8 cellular contexts compared by ENCODE assay signal in genomic region chr2:68709421-68709911, GRCh38. TPM values are rescaled to one million over a fixed set of nuclear protein-coding genes. Genes with fewer than 3 reads are reported as not detected.
DNase-seq lines count a peak whose midpoint lies in the region; ATAC-seq, FAIRE-seq and TF ChIP-seq lines count a peak whose summit lies in the region.

No MANE protein-coding gene starts in this region.

- H3K9me3 ChIP-seq in testis = no peaks in the 10 kb centered on the region

- H3K27me3 ChIP-seq in testis = no peaks in the 10 kb centered on the region

- no peak for TF ChIP-seq POLR2A in testis (IDR thresholded peaks at IDR 0.05)

- H3K4me3 ChIP-seq in testis = no peak overlapping the region

- intact Hi-C loops in testis (cut with DNase I; ENCODE audit: low total_unique reads) = no loop called here

- no peak for DNase-seq in activated CD4-positive, CD25-positive, alpha-beta regulatory T cell treated with anti-CD3 and anti-CD28 coated beads, Interleukin-2, amount 50 U/mL, for 72 hours
- DNase-seq in NCI-H748 treated with DMSO at 0.1 percent for 48 hours (lab: John Stamatoyannopoulos, UW) (peak; percentile 46), astrocyte of the hippocampus (ENCODE audit: low read depth, low spot score) (peak; percentile 64), islet precursor cell (peak; percentile 60), testis (peak; percentile 20), frontal cortex (ENCODE audit: low spot score in 2 of 2) (no peak)

- ATAC-seq in activated CD4-positive, CD25-positive, alpha-beta regulatory T cell treated with anti-CD3 and anti-CD28 coated beads, Interleukin-2, amount 50 U/mL, for 24 hours = peak; percentile 63 to 83
- peak; percentile 50 for ATAC-seq in HG03378 (IDR thresholded peaks at IDR 0.05; ENCODE audit: unreplicated experiment)

- no peak overlapping the region for H3K27ac ChIP-seq in testis

- TF ChIP-seq CTCF in testis (IDR thresholded peaks at IDR 0.05) = peak; percentile 34 to 70 (median 56)

- FAIRE-seq in frontal cortex (lab: Jason Lieb, UNC) = no peak

- H3K36me3 ChIP-seq in testis (ENCODE audit: low read depth, missing control alignments) = no peaks in the 10 kb centered on the region

- WGBS in testis, 2 donors = 28 to 29% methylated on average over 5 of the region's 5 CpGs

- H3K4me1 ChIP-seq in testis = no peaks in the 10 kb centered on the region

RNA-seq across cellular contexts. Expression of gene ARHGAP25, which starts 25.1 kb away (rescaled TPM):
- total RNA-seq in testis (1 to 10 TPM; 6.2 to 6.7 TPM), frontal cortex (1.2 TPM)
- polyA plus RNA-seq in testis (ENCODE audit: insufficient read depth, low read depth, low replicate concordance) = 8.2 TPM

Comparison
In these comparisons a context has a peak if more than half of its experiments do, and no peak if none do; other contexts are left out.
1. DNase-seq: peak in NCI-H748 treated with DMSO at 0.1 percent for 48 hours (single experiment), astrocyte of the hippocampus (single experiment), islet precursor cell (single experiment) and testis (single experiment); none in activated CD4-positive, CD25-positive, alpha-beta regulatory T cell treated with anti-CD3 and anti-CD28 coated beads, Interleukin-2, amount 50 U/mL, for 72 hours (single experiment) and frontal cortex (0 of 2).